Comparison of ENCODE assay signal across 24 cellular contexts in genomic region chr7:83684928-83685327, GRCh38. TPM values are rescaled to one million over a fixed set of nuclear protein-coding genes. Genes with fewer than 3 reads are reported as not detected.
DNase-seq lines count a peak whose midpoint lies in the region; ATAC-seq and TF ChIP-seq lines count a peak whose summit lies in the region.
"Had no signal": no experiment of that assay in that cellular context is flagged by ENCODE, and none has a peak within 500 bp of the region (broad histone marks: within the 10 kb centered on the region; RNA-seq: fewer than 3 reads in every experiment).

No MANE protein-coding gene starts in this region.

- no peaks in the 10 kb centered on the region for H3K9me3 ChIP-seq in HUES6 (ENCODE audit: control insufficient read depth, insufficient read depth, low read depth, low read length)
- H3K9me3 ChIP-seq: body of pancreas, spleen had no signal

- ATAC-seq in WTC11: peak; percentile 99
- ATAC-seq: activated CD8-positive, alpha-beta T cell treated with anti-CD3 and anti-CD28 coated beads for 36 hours; activated naive CD4-positive, alpha-beta T cell treated with anti-CD3 and anti-CD28 coated beads, Interleukin-2, amount 50 U/mL, for 72 hours; activated T-cell treated with anti-CD3 and anti-CD28 coated beads, Interleukin-2, amount 50 U/mL, for 72 hours; body of pancreas; natural killer cell treated with Interleukin-12 subunit alpha and Interleukin-12 subunit beta and Interleukin-15 and Interleukin-18, amount 100 ng/mL, for 72 hours had no signal

- no peak overlapping the region for H3K4me3 ChIP-seq in HUES6 (ENCODE audit: low read depth, low read length)
- H3K4me3 ChIP-seq: body of pancreas, spleen had no signal

- DNase-seq in WTC11 (ENCODE audit: low spot score) (peak; percentile 62), iPS-NIHi11 (ENCODE audit: low spot score) (peak; percentile 81), renal cortical epithelial cell (ENCODE audit: low read depth) (peak; percentile 65), glomerular visceral epithelial cell (ENCODE audit: extremely low spot score) (no peak), erythroblast (lab: John Stamatoyannopoulos, UW) (no peak), NCI-H1436 (lab: John Stamatoyannopoulos, UW) (no peak)
- DNase-seq: activated CD4-positive, CD25-positive, alpha-beta regulatory T cell; activated CD8-positive, alpha-beta T cell treated with anti-CD3 and anti-CD28 coated beads for 36 hours; activated T-cell treated with anti-CD3 and anti-CD28 coated beads, Interleukin-2, amount 50 U/mL, for 72 hours; body of pancreas; foreskin melanocyte; HFFc6; NCI-H146; SHP77 treated with DMSO at 0.1 percent for 48 hours; spleen; stimulated activated CD8-positive, alpha-beta memory T cell treated with anti-CD3 and anti-CD28 coated beads, Interleukin-4, amount 100 ng/mL, for 48 hours; substantia nigra; T-helper 2 cell had no signal

- CTCF ChIA-PET in WTC11 (lab: Charles Lee): interaction anchor here (0.5 to 1.7 kb wide), 3 partner anchors 10 to 159 kb away, joined by 4 read pairs; no protein-coding TSS in a partner anchor

- H3K9me3 Mint-ChIP-seq in WTC11: no peaks in the 10 kb centered on the region
- H3K9me3 Mint-ChIP-seq: activated CD8-positive, alpha-beta T cell treated with anti-CD3 and anti-CD28 coated beads for 36 hours; HFFc6 had no signal

- TF ChIP-seq POLR2A in erythroblast (IDR thresholded peaks at IDR 0.05; ENCODE audit: low read length): no peak

- H3K9ac ChIP-seq in HUES6 (ENCODE audit: low read length): no peak overlapping the region

- TF ChIP-seq CTCF in WTC11 (IDR thresholded peaks at IDR 0.05): no peak

- H3K27me3 ChIP-seq in HUES6 (ENCODE audit: control insufficient read depth, insufficient read depth, low read length): no peaks in the 10 kb centered on the region
- H3K27me3 ChIP-seq: body of pancreas, spleen had no signal

- no peaks in the 10 kb centered on the region for H3K36me3 ChIP-seq in HUES6 (ENCODE audit: control insufficient read depth, insufficient read depth, low read length)
- H3K36me3 ChIP-seq: spleen had no signal

- H3K27me3 Mint-ChIP-seq in WTC11 (ENCODE audit: low read depth): peaks cover 52% of the 10 kb centered on the region
- H3K27me3 Mint-ChIP-seq: activated CD8-positive, alpha-beta T cell treated with anti-CD3 and anti-CD28 coated beads for 36 hours; B cell; natural killer cell treated with Interleukin-12 subunit alpha and Interleukin-12 subunit beta and Interleukin-15 and Interleukin-18, amount 100 ng/mL, for 72 hours had no signal

- H3K27ac ChIP-seq in HUES6 (ENCODE audit: low read depth, low read length): 0 out of 2 replicates have a peak overlapping the region, but pooled peaks have one; percentile 2
- H3K27ac ChIP-seq: body of pancreas, spleen had no signal

- H3K4me1 ChIP-seq in HUES6 (ENCODE audit: control insufficient read depth, insufficient read depth, low read length): peaks cover 30% of the 10 kb centered on the region
- H3K4me1 ChIP-seq: body of pancreas, spleen had no signal

- peak overlapping the region; percentile 93 for H3K27ac Mint-ChIP-seq in WTC11
- H3K27ac Mint-ChIP-seq: activated CD8-positive, alpha-beta T cell treated with anti-CD3 and anti-CD28 coated beads for 36 hours; activated naive CD4-positive, alpha-beta T cell treated with anti-CD3 and anti-CD28 coated beads, Interleukin-2, amount 50 U/mL, for 72 hours; activated T-cell treated with anti-CD3 and anti-CD28 coated beads, Interleukin-2, amount 50 U/mL, for 72 hours; B cell; HFFc6; natural killer cell treated with Interleukin-12 subunit alpha and Interleukin-12 subunit beta and Interleukin-15 and Interleukin-18, amount 100 ng/mL, for 72 hours had no signal

- POLR2A ChIA-PET in WTC11 (lab: Charles Lee): interaction anchor here (0.7 kb wide), 2 partner anchors 10 to 195 kb away, joined by 3 to 4 read pairs; no protein-coding TSS in a partner anchor

- H3K4me3 Mint-ChIP-seq in WTC11: peak overlapping the region; percentile 55
- H3K4me3 Mint-ChIP-seq: activated CD8-positive, alpha-beta T cell treated with anti-CD3 and anti-CD28 coated beads for 36 hours; activated T-cell treated with anti-CD3 and anti-CD28 coated beads, Interleukin-2, amount 50 U/mL, for 72 hours; B cell; HFFc6; natural killer cell treated with Interleukin-12 subunit alpha and Interleukin-12 subunit beta and Interleukin-15 and Interleukin-18, amount 100 ng/mL, for 72 hours had no signal

- H3K36me3 Mint-ChIP-seq in WTC11: no peaks in the 10 kb centered on the region
- H3K36me3 Mint-ChIP-seq: activated naive CD4-positive, alpha-beta T cell treated with anti-CD3 and anti-CD28 coated beads, Interleukin-2, amount 50 U/mL, for 72 hours; natural killer cell treated with Interleukin-12 subunit alpha and Interleukin-12 subunit beta and Interleukin-15 and Interleukin-18, amount 100 ng/mL, for 72 hours had no signal

- peaks cover 60% of the 10 kb centered on the region for H3K4me1 Mint-ChIP-seq in WTC11
- H3K4me1 Mint-ChIP-seq: B cell had no signal

TF ChIP-seq in WTC11, 78 proteins besides CTCF, POLR2A, EP300 and RAD21 (continues in another document):
- TF ChIP-seq KAT7 (CRISPR knock-in tag; IDR thresholded peaks at IDR 0.05; ENCODE audit: borderline replicate concordance) (0 out of 2 replicates have a peak, but pooled peaks have one; percentile 41), ZNF532 (CRISPR knock-in tag; IDR thresholded peaks at IDR 0.05; ENCODE audit: borderline replicate concordance) (peak; percentile 78; the same call in 1 of the 2 replicates), ZBTB21 (CRISPR knock-in tag; IDR thresholded peaks at IDR 0.05; ENCODE audit: borderline replicate concordance) (no peak), ZNF317 (CRISPR knock-in tag; IDR thresholded peaks at IDR 0.05; ENCODE audit: borderline replicate concordance, low read depth) (no peak), NR3C1 (CRISPR knock-in tag; conservative IDR thresholded peaks at IDR 0.05; ENCODE audit: low read depth) (no peak), NFE2L1 (CRISPR knock-in tag; IDR thresholded peaks at IDR 0.05) (0 out of 2 replicates have a peak, but pooled peaks have one; percentile 17), FOXK1 (CRISPR knock-in tag; IDR thresholded peaks at IDR 0.05) (peak; percentile 74), CDX4 (CRISPR knock-in tag; IDR thresholded peaks at IDR 0.05; ENCODE audit: borderline replicate concordance) (no peak), CBFB (CRISPR knock-in tag; IDR thresholded peaks at IDR 0.05; ENCODE audit: low read depth) (peak; percentile 68; the same call in 1 of the 2 replicates), ERG (CRISPR knock-in tag; IDR thresholded peaks at IDR 0.05) (peak; percentile 77; the same call in 1 of the 2 replicates)

RNA-seq across cellular contexts. Expression of gene SEMA3E, which starts 36.0 kb away (rescaled TPM):
- total RNA-seq in WTC11 (2021): 0.76 to 2.5 TPM (median 1.5 TPM) in 3 replicates
- total RNA-seq in renal cortical epithelial cell: 0.35 and 4.7 TPM in 2 replicates
- total RNA-seq: activated CD8-positive, alpha-beta T cell treated with anti-CD3 and anti-CD28 coated beads for 36 hours; activated naive CD4-positive, alpha-beta T cell treated with anti-CD3 and anti-CD28 coated beads, Interleukin-2, amount 50 U/mL, for 72 hours; activated T-cell treated with anti-CD3 and anti-CD28 coated beads, Interleukin-2, amount 50 U/mL, for 72 hours; B cell; endothelial cell of umbilical vein; HFFc6; natural killer cell treated with Interleukin-12 subunit alpha and Interleukin-12 subunit beta and Interleukin-15 and Interleukin-18, amount 100 ng/mL, for 72 hours; pulmonary artery endothelial cell had no signal

Comparison
In these comparisons a context has a peak if more than half of its experiments do, and no peak if none do; other contexts are left out.
1. DNase-seq: peak in WTC11 (single experiment), iPS-NIHi11 (single experiment) and renal cortical epithelial cell (single experiment); none in glomerular visceral epithelial cell (single experiment), erythroblast (0 of 2) and NCI-H1436 (single experiment).